9 cellular contexts compared by ENCODE assay signal in genomic region chr17:42133461-42134041, GRCh38. TPM values are rescaled to one million over a fixed set of nuclear protein-coding genes. Genes with fewer than 3 reads are reported as not detected.
DNase-seq lines count a peak whose midpoint lies in the region; ATAC-seq and TF ChIP-seq lines count a peak whose summit lies in the region.
"Had no signal": no experiment of that assay in that cellular context is flagged by ENCODE, and none has a peak within 500 bp of the region (broad histone marks: within the 10 kb centered on the region; RNA-seq: fewer than 3 reads in every experiment).

No MANE protein-coding gene starts in this region.

- peak; percentile 60 for ATAC-seq in HG03439 (IDR thresholded peaks at IDR 0.05; ENCODE audit: unreplicated experiment)
- no peak for ATAC-seq in HG02623 (IDR thresholded peaks at IDR 0.05; ENCODE audit: unreplicated experiment)

- TF ChIP-seq EP300 in transverse colon (IDR thresholded peaks at IDR 0.05; ENCODE audit: low read depth) = no peak

- H4K20me1 ChIP-seq in hepatocyte (ENCODE audit: insufficient read depth, poor library complexity, severe bottlenecking) = peaks cover 42% of the 10 kb centered on the region

- intact Hi-C loops in transverse colon (cut with DNase I; ENCODE audit: low total_unique reads) = no loop called here

- no peaks in the 10 kb centered on the region for H3K36me3 ChIP-seq in hepatocyte (replicated peaks; ENCODE audit: insufficient read depth, low read depth)
- H3K36me3 ChIP-seq in transverse colon = peaks cover 0 to 16% (median 8%) of the 10 kb centered on the region in 4 donors

- no peak for TF ChIP-seq POLR2A in transverse colon (IDR thresholded peaks at IDR 0.05)

- H3K27ac ChIP-seq in hepatocyte (peak overlapping the region; percentile 42), transverse colon (peak overlapping the region; percentile 84 to 87 (median 86))

- peaks cover 22% of the 10 kb centered on the region for H3K36me3 Mint-ChIP-seq in T-helper 2 cell treated with Interferon-gamma antibody and Interleukin-4, amounts not matched to agents 5 μg/mL and 100 μg/mL, for 36 hours (ENCODE audit: low read depth)

- no peaks in the 10 kb centered on the region for H3K9me2 ChIP-seq in hepatocyte (replicated peaks; ENCODE audit: insufficient read depth)

- DNase-seq in NCI-H748 (lab: John Stamatoyannopoulos, UW; ENCODE audit: unreplicated experiment) (peak; percentile 71), NCI-H748 treated with DMSO at 0.1 percent for 48 hours (lab: John Stamatoyannopoulos, UW) (no peak), hepatocyte (ENCODE audit: low spot score) (no peak), transverse colon (peak; percentile 64), AG08395 (ENCODE audit: low spot score) (no peak)
- DNase-seq in T-helper 2 cell treated with Interferon-gamma antibody and Interleukin-4, amounts not matched to agents 5 μg/mL and 100 μg/mL, for 36 hours (ENCODE audit: low spot score) = no peak

- peaks cover 79% of the 10 kb centered on the region for H3K79me2 ChIP-seq in hepatocyte

- in situ Hi-C loops in transverse colon (cut with MboI; ENCODE audit: low pct_ligation_motif_present in 1 of 4, low pct_unique_long_range_greater_than_20kb in 1 of 4, low sequenced_read_pairs in 3 of 4) = no loop called here

- H3K27me3 ChIP-seq in hepatocyte (no peaks in the 10 kb centered on the region), transverse colon (no peaks in the 10 kb centered on the region)

- TF ChIP-seq CTCF in hepatocyte (IDR thresholded peaks at IDR 0.05; ENCODE audit: poor library complexity) (no peak), transverse colon (IDR thresholded peaks at IDR 0.05) (no peak)

- H3K4me1 ChIP-seq in hepatocyte (ENCODE audit: insufficient read depth) = peaks cover 29% of the 10 kb centered on the region
- H3K4me1 ChIP-seq in transverse colon = peaks cover 30 to 80% (median 58%) of the 10 kb centered on the region in 4 donors

- H3K4me3 ChIP-seq in hepatocyte = no peak overlapping the region
- no peak overlapping the region for H3K4me3 ChIP-seq in transverse colon

- H3K4me3 Mint-ChIP-seq in T-helper 2 cell treated with Interferon-gamma antibody and Interleukin-4, amounts not matched to agents 5 μg/mL and 100 μg/mL, for 36 hours = no peak overlapping the region

- H3K9me3 Mint-ChIP-seq in T-helper 2 cell treated with Interferon-gamma antibody and Interleukin-4, amounts not matched to agents 5 μg/mL and 100 μg/mL, for 36 hours = no peaks in the 10 kb centered on the region

- peak overlapping the region; percentile 65 for H3K27ac Mint-ChIP-seq in T-helper 2 cell treated with Interferon-gamma antibody and Interleukin-4, amounts not matched to agents 5 μg/mL and 100 μg/mL, for 36 hours

- H3K4me1 Mint-ChIP-seq in T-helper 2 cell treated with Interferon-gamma antibody and Interleukin-4, amounts not matched to agents 5 μg/mL and 100 μg/mL, for 36 hours (ENCODE audit: low read depth) = peaks cover 24% of the 10 kb centered on the region

- H3K9me3 ChIP-seq in hepatocyte (ENCODE audit: low read depth) = no peaks in the 10 kb centered on the region
- H3K9me3 ChIP-seq in transverse colon = no peaks in the 10 kb centered on the region

- H3K27me3 Mint-ChIP-seq in T-helper 2 cell treated with Interferon-gamma antibody and Interleukin-4, amounts not matched to agents 5 μg/mL and 100 μg/mL, for 36 hours (ENCODE audit: low read depth) = no peaks in the 10 kb centered on the region

- no peak overlapping the region for H2AFZ ChIP-seq in hepatocyte

- H3K4me2 ChIP-seq in hepatocyte = no peak overlapping the region

- WGBS in hepatocyte (ENCODE audit: low lambda C conversion rate, missing lambda C conversion rate) = 65% methylated on average over 4 of the region's 4 CpGs
- 28% methylated on average over 4 of the region's 4 CpGs; no CpG with 5 or more reads in 1 of the 2 donors for WGBS in transverse colon (ENCODE audit: low coverage in 1 of 2), 2 donors

RNA-seq across cellular contexts. Expression of gene HSPB9, which starts 10.9 kb away (rescaled TPM):
- total RNA-seq in hepatocyte (not detected in 2 replicates), transverse colon (under 1 TPM in 1 of 4 donors, not detected in 3; 0.14 TPM)
- 0.34 and 0.46 TPM in 2 replicates for polyA plus RNA-seq in hepatocyte
- polyA plus RNA-seq: neural cell had no signal

RNA-seq across cellular contexts. Expression of gene KAT2A, which starts 12.4 kb away (rescaled TPM):
- 21.7 and 29.2 TPM in 2 replicates for total RNA-seq in hepatocyte
- polyA plus RNA-seq in hepatocyte = 46.7 and 60.2 TPM in 2 replicates
- total RNA-seq in transverse colon = 100 to 1,000 TPM in 1 of 4 donors, 10 to 100 TPM in 3; 16.9 to 154 (median 48.9) TPM

RNA-seq across cellular contexts. Expression of gene DHX58, which starts 21.0 kb away (rescaled TPM):
- 1.6 and 3.6 TPM in 2 replicates for total RNA-seq in hepatocyte
- 1.4 and 2.2 TPM in 2 replicates for polyA plus RNA-seq in hepatocyte
- 10 to 100 TPM in 3 of 4 donors, 1 to 10 TPM in 1; 4.6 to 14.6 (median 12.8) TPM for total RNA-seq in transverse colon

RNA-seq across cellular contexts. Expression of gene RAB5C, which starts 21.2 kb away (rescaled TPM):
- total RNA-seq in hepatocyte = 123 and 158 TPM in 2 replicates
- 172 and 184 TPM in 2 replicates for polyA plus RNA-seq in hepatocyte
- 100 to 1,000 TPM in 2 of 4 donors, 10 to 100 TPM in 2; 40.8 to 172 (median 112) TPM for total RNA-seq in transverse colon

RNA-seq across cellular contexts. Expression of gene ZNF385C, which starts 35.3 kb away (rescaled TPM):
- total RNA-seq in hepatocyte (0.04 and 0.63 TPM in 2 replicates), transverse colon (under 1 TPM in 2 of 4 donors, not detected in 2; 0.27 to 0.48 TPM)
- 0.45 and 1.4 TPM in 2 replicates for polyA plus RNA-seq in hepatocyte

Comparison
In these comparisons a context has a peak if more than half of its experiments do, and no peak if none do; other contexts are left out.
1. DNase-seq: peak in NCI-H748 (single experiment) and transverse colon (single experiment); none in NCI-H748 treated with DMSO at 0.1 percent for 48 hours (single experiment), T-helper 2 cell treated with Interferon-gamma antibody and Interleukin-4, amounts not matched to agents 5 μg/mL and 100 μg/mL, for 36 hours (single experiment), hepatocyte (single experiment) and AG08395 (single experiment).